Comparison of ENCODE assay signal across 27 cellular contexts in the genomic region with DNA sequence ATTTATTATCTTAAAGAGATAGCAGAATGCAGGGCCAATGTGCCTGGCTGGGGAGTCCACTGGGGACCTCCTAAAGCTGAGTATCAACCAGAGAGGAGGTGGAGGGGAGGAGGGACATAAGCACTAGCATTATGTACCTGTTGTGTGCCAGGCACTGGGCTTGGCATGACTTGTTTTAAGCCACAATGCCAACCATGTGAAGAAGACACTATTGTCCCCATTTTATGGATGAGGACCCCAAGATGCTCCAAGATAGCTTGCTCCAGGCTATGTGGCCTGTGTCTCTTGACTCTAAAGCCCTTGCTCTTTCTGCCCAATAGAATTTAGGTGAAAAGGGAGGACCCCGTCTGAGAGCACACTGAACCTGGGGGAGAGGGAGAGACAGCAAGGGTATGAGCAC.
"Had no signal": no experiment of that assay in that cellular context is flagged by ENCODE, and none has a peak within 500 bp of the region (broad histone marks: within the 10 kb centered on the region; RNA-seq: fewer than 3 reads in every experiment).

No MANE protein-coding gene starts in this region.

- H3K27me3 ChIP-seq: hepatocyte, left lung, pancreas, right lobe of liver, tibial nerve, upper lobe of left lung, vagina had no signal

- H3K27ac ChIP-seq: heart right ventricle, hepatocyte, left lung, pancreas, psoas muscle, right lobe of liver, tibial nerve, upper lobe of left lung, vagina had no signal

- H3K27me3 Mint-ChIP-seq: stimulated activated naive CD8-positive, alpha-beta T cell treated with anti-CD3 and anti-CD28 coated beads, Interleukin-15, amount 100 ng/mL, for 72 hours had no signal

- ATAC-seq: left cardiac atrium; left lung; mucosa of descending colon; naive thymus-derived CD4-positive, alpha-beta T cell; pancreas; psoas muscle; right lobe of liver; stimulated activated memory B cell treated with anti-CD40 and anti-IgM and Interleukin-4, amounts not matched to agents 10 μg/mL and 1 μg/mL and 100 μg/mL, for 72 hours; stimulated activated naive CD8-positive, alpha-beta T cell treated with anti-CD3 and anti-CD28 coated beads, Interleukin-15, amount 100 ng/mL, for 72 hours had no signal

- H3K4me3 Mint-ChIP-seq: naive thymus-derived CD4-positive, alpha-beta T cell; natural killer cell treated with Interleukin-12 subunit alpha and Interleukin-12 subunit beta and Interleukin-15 and Interleukin-18, amount 100 ng/mL, for 72 hours; stimulated activated memory B cell treated with anti-CD40 and anti-IgM and Interleukin-4, amounts not matched to agents 10 μg/mL and 1 μg/mL and 100 μg/mL, for 72 hours; stimulated activated naive CD8-positive, alpha-beta T cell treated with anti-CD3 and anti-CD28 coated beads, Interleukin-15, amount 100 ng/mL, for 72 hours had no signal

- H3K9me3 Mint-ChIP-seq: natural killer cell treated with Interleukin-12 subunit alpha and Interleukin-12 subunit beta and Interleukin-15 and Interleukin-18, amount 100 ng/mL, for 72 hours; stimulated activated memory B cell treated with anti-CD40 and anti-IgM and Interleukin-4, amounts not matched to agents 10 μg/mL and 1 μg/mL and 100 μg/mL, for 72 hours; stimulated activated naive CD8-positive, alpha-beta T cell treated with anti-CD3 and anti-CD28 coated beads, Interleukin-15, amount 100 ng/mL, for 72 hours had no signal

- H3K4me1 Mint-ChIP-seq: naive thymus-derived CD4-positive, alpha-beta T cell; stimulated activated memory B cell treated with anti-CD40 and anti-IgM and Interleukin-4, amounts not matched to agents 10 μg/mL and 1 μg/mL and 100 μg/mL, for 72 hours; stimulated activated naive CD8-positive, alpha-beta T cell treated with anti-CD3 and anti-CD28 coated beads, Interleukin-15, amount 100 ng/mL, for 72 hours had no signal

- H3K4me3 ChIP-seq: heart right ventricle, hepatocyte, left lung, lung, mucosa of descending colon, pancreas, psoas muscle, right lobe of liver, smooth muscle cell, tibial nerve, upper lobe of left lung, vagina had no signal

- H3K27ac Mint-ChIP-seq: naive thymus-derived CD4-positive, alpha-beta T cell; natural killer cell treated with Interleukin-12 subunit alpha and Interleukin-12 subunit beta and Interleukin-15 and Interleukin-18, amount 100 ng/mL, for 72 hours; stimulated activated memory B cell treated with anti-CD40 and anti-IgM and Interleukin-4, amounts not matched to agents 10 μg/mL and 1 μg/mL and 100 μg/mL, for 72 hours; stimulated activated naive CD8-positive, alpha-beta T cell treated with anti-CD3 and anti-CD28 coated beads, Interleukin-15, amount 100 ng/mL, for 72 hours had no signal

- FAIRE-seq: pancreas had no signal

- H3K36me3 Mint-ChIP-seq: naive thymus-derived CD4-positive, alpha-beta T cell; natural killer cell treated with Interleukin-12 subunit alpha and Interleukin-12 subunit beta and Interleukin-15 and Interleukin-18, amount 100 ng/mL, for 72 hours; stimulated activated memory B cell treated with anti-CD40 and anti-IgM and Interleukin-4, amounts not matched to agents 10 μg/mL and 1 μg/mL and 100 μg/mL, for 72 hours had no signal

- DNase-seq: heart right ventricle; islet precursor cell; kidney glomerular epithelial cell; left cardiac atrium; left lung; mesendoderm; midbrain; mucosa of descending colon; psoas muscle; stimulated activated CD4-positive, alpha-beta T cell treated with anti-CD3 and anti-CD28 coated beads, Interleukin-1b, Interleukin-23, amount 100 ng/mL, for 48 hours; stimulated activated CD4-positive, alpha-beta T cell treated with anti-CD3 and anti-CD28 coated beads, Interleukin-2, amount 100 ng/mL, for 48 hours; stimulated activated CD4-positive, alpha-beta T cell treated with anti-CD3 and anti-CD28 coated beads, Interleukin-4, amount 100 ng/mL, for 4 hours; stimulated activated CD8-positive, alpha-beta memory T cell treated with anti-CD3 and anti-CD28 coated beads, Interleukin-4, amount 100 ng/mL, for 48 hours; stimulated activated naive CD4-positive, alpha-beta T cell treated with Interleukin-2 at 50 U/mL for 16 hours; stimulated activated naive CD8-positive, alpha-beta T cell treated with anti-CD3 and anti-CD28 coated beads, Interleukin-15, amount 100 ng/mL, for 72 hours; substantia nigra had no signal

- H3K9me3 ChIP-seq: left lung, mucosa of descending colon, pancreas, psoas muscle, right lobe of liver, upper lobe of left lung, vagina had no signal

- H3K4me1 ChIP-seq: heart right ventricle, left lung, pancreas, psoas muscle, right lobe of liver, tibial nerve, upper lobe of left lung had no signal

- H3K36me3 ChIP-seq: heart right ventricle, left lung, pancreas, right lobe of liver, tibial nerve, upper lobe of left lung, vagina had no signal
